ENCODE assay signal across 11 cellular contexts in genomic region chr6:20692023-20692422, GRCh38.
"Had no signal": no experiment of that assay in that cellular context is flagged by ENCODE, and none has a peak within 500 bp of the region (broad histone marks: within the 10 kb centered on the region; RNA-seq: fewer than 3 reads in every experiment).

No MANE protein-coding gene starts in this region.

- H3K9me3 ChIP-seq: breast epithelium, esophagus muscularis mucosa, pancreas, stomach had no signal

- H3K27me3 ChIP-seq: breast epithelium, esophagus muscularis mucosa, pancreas, stomach had no signal

- DNase-seq: activated CD4-positive, alpha-beta T cell treated with anti-CD3 and anti-CD28 coated beads, Interleukin-2, amount 50 U/mL, for 1 hour; activated effector memory CD4-positive, alpha-beta T cell treated with Interleukin-2 at 50 U/mL for 16 hours; activated T-cell treated with anti-CD3 and anti-CD28 coated beads for 4 hours; aorta; hypothalamus; pancreas; retina; stimulated activated CD4-positive, alpha-beta T cell treated with anti-CD3 and anti-CD28 coated beads, Interleukin-4, amount 100 ng/mL, for 24 hours; stomach had no signal

- H3K36me3 ChIP-seq: breast epithelium, esophagus muscularis mucosa, pancreas, stomach had no signal

- H3K27ac ChIP-seq: breast epithelium, esophagus muscularis mucosa, pancreas, stomach had no signal

- H3K4me3 ChIP-seq: breast epithelium, esophagus muscularis mucosa, pancreas, stomach had no signal

- H3K4me1 ChIP-seq: breast epithelium had no signal
